ENCODE assay signal across 1 cellular context in the genomic region with DNA sequence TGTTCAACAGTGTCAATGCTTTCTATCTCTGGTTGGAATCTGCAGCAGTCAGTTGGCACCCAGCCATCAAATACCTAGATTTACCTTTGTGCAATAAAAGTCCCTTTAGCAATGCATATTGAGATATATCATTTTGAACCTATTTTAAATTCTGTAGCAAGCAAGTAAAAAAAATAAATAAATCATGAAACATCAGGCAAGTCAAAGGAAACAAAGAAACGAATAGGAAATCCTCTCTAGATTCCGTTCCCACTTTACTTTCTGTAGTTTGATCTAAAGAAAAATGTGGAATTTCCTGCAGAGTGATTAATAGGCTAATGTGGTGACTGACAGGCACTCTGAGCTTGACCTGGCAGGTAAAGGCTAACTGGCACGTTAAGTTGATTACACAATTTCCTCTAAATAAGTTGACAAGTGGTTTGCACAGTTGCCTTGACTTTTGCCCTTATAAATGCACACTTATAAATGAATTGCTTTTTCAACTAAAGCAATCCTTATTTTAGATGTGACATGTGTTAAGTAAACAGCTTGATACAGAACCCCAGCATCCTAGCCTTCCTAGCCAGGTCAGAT.
TF ChIP-seq lines count a peak whose summit lies in the region.

No MANE protein-coding gene starts in this region.

TF ChIP-seq in HepG2, 621 proteins besides CTCF, POLR2A, EP300 and RAD21 (continued from another document and continues in another):
- TF ChIP-seq, protein P1, sequence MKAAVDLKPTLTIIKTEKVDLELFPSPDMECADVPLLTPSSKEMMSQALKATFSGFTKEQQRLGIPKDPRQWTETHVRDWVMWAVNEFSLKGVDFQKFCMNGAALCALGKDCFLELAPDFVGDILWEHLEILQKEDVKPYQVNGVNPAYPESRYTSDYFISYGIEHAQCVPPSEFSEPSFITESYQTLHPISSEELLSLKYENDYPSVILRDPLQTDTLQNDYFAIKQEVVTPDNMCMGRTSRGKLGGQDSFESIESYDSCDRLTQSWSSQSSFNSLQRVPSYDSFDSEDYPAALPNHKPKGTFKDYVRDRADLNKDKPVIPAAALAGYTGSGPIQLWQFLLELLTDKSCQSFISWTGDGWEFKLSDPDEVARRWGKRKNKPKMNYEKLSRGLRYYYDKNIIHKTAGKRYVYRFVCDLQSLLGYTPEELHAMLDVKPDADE (CRISPR knock-in tag; IDR thresholded peaks at IDR 0.05) = no peak
- TF ChIP-seq REXO4 (CRISPR knock-in tag; IDR thresholded peaks at IDR 0.05; ENCODE audit: borderline replicate concordance) (no peak), ZFYVE20 (CRISPR knock-in tag; IDR thresholded peaks at IDR 0.05; ENCODE audit: borderline replicate concordance, low read depth) (no peak), ATM (IDR thresholded peaks at IDR 0.05; ENCODE audit: borderline replicate concordance) (no peak), ETV6 (CRISPR knock-in tag; conservative IDR thresholded peaks at IDR 0.05) (no peak), SUZ12 (IDR thresholded peaks at IDR 0.05; ENCODE audit: low read depth, low read length) (no peak), HDAC1 (CRISPR knock-in tag; IDR thresholded peaks at IDR 0.05) (peak; percentile 21; the same call in 1 of the 2 replicates), ZNF224 (CRISPR knock-in tag; IDR thresholded peaks at IDR 0.05) (no peak), MAFK (conservative IDR thresholded peaks at IDR 0.05 in 1 of 2, IDR thresholded peaks at IDR 0.05 in 1 of 2; ENCODE audit: low read length in 2 of 2) (no peak), ZNF331 (CRISPR knock-in tag; IDR thresholded peaks at IDR 0.05) (peak; percentile 41; the same call in 1 of the 2 replicates), MIER2 (CRISPR knock-in tag; IDR thresholded peaks at IDR 0.05) (no peak), ZSCAN22 (CRISPR knock-in tag; IDR thresholded peaks at IDR 0.05) (no peak), ZNF878 (CRISPR knock-in tag; IDR thresholded peaks at IDR 0.05) (no peak), ZNF629 (CRISPR knock-in tag; conservative IDR thresholded peaks at IDR 0.05) (no peak), ZBTB7B (CRISPR knock-in tag; IDR thresholded peaks at IDR 0.05) (peak; percentile 57; the same call in 1 of the 2 replicates), FOSL2 (CRISPR knock-in tag; IDR thresholded peaks at IDR 0.05) (peak; percentile 74), RBAK (CRISPR knock-in tag; IDR thresholded peaks at IDR 0.05) (no peak), ZNF607 (CRISPR knock-in tag; IDR thresholded peaks at IDR 0.05; ENCODE audit: borderline replicate concordance) (no peak), ONECUT2 (CRISPR knock-in tag; IDR thresholded peaks at IDR 0.05) (no peak), SRSF4 (IDR thresholded peaks at IDR 0.05; ENCODE audit: low read depth, low read length, poor library complexity, severe bottlenecking) (no peak), YEATS2 (CRISPR knock-in tag; IDR thresholded peaks at IDR 0.05; ENCODE audit: borderline replicate concordance) (peak; percentile 23; the same call in 1 of the 2 replicates), U2AF1 (optimal IDR thresholded peaks at IDR 0.05; ENCODE audit: low read depth, low read length) (no peak), PRPF4 (IDR thresholded peaks at IDR 0.05; ENCODE audit: low read depth, low read length, poor library complexity, severe bottlenecking) (no peak), ZNF737 (CRISPR knock-in tag; IDR thresholded peaks at IDR 0.05; ENCODE audit: borderline replicate concordance) (no peak), GATAD2A (CRISPR knock-in tag; IDR thresholded peaks at IDR 0.05) (peak; percentile 93), THAP11 (CRISPR knock-in tag; IDR thresholded peaks at IDR 0.05) (peak; percentile 44; the same call in 1 of the 2 replicates), FOXM1 (CRISPR knock-in tag; IDR thresholded peaks at IDR 0.05) (no peak), ZKSCAN5 (CRISPR knock-in tag; IDR thresholded peaks at IDR 0.05) (no peak), ATAD3A (CRISPR knock-in tag; IDR thresholded peaks at IDR 0.05) (no peak), ELF4 (CRISPR knock-in tag; IDR thresholded peaks at IDR 0.05; ENCODE audit: borderline replicate concordance) (no peak), MAFG (CRISPR knock-in tag; IDR thresholded peaks at IDR 0.05) (no peak), HMG20A (CRISPR knock-in tag; IDR thresholded peaks at IDR 0.05; ENCODE audit: borderline replicate concordance) (peak; percentile 68; the same call in 1 of the 2 replicates), SOX6 (IDR thresholded peaks at IDR 0.05) (no peak), SOX6 (CRISPR knock-in tag; IDR thresholded peaks at IDR 0.05) (peak; percentile 85), FOXJ3 (CRISPR knock-in tag; IDR thresholded peaks at IDR 0.05; ENCODE audit: borderline replicate concordance) (peak; percentile 34; the same call in 1 of the 2 replicates), ZNF33B (CRISPR knock-in tag; IDR thresholded peaks at IDR 0.05) (no peak), WIZ (CRISPR knock-in tag; IDR thresholded peaks at IDR 0.05) (no peak), HNRNPL (IDR thresholded peaks at IDR 0.05; ENCODE audit: low read depth, low read length) (no peak), ZNF577 (CRISPR knock-in tag; IDR thresholded peaks at IDR 0.05; ENCODE audit: borderline replicate concordance, low read depth) (no peak), KDM6A (CRISPR knock-in tag; IDR thresholded peaks at IDR 0.05; ENCODE audit: low read depth) (0 out of 2 replicates have a peak, but pooled peaks have one; percentile 13), KAT8 (CRISPR knock-in tag; IDR thresholded peaks at IDR 0.05) (0 out of 2 replicates have a peak, but pooled peaks have one; percentile 26), ZNF652 (CRISPR knock-in tag; IDR thresholded peaks at IDR 0.05; ENCODE audit: borderline replicate concordance, low read depth) (no peak; the same call in 1 of the 2 replicates), HNRNPK (IDR thresholded peaks at IDR 0.05; ENCODE audit: low read depth, low read length, poor library complexity, severe bottlenecking) (no peak)
- TF ChIP-seq, protein P2, sequence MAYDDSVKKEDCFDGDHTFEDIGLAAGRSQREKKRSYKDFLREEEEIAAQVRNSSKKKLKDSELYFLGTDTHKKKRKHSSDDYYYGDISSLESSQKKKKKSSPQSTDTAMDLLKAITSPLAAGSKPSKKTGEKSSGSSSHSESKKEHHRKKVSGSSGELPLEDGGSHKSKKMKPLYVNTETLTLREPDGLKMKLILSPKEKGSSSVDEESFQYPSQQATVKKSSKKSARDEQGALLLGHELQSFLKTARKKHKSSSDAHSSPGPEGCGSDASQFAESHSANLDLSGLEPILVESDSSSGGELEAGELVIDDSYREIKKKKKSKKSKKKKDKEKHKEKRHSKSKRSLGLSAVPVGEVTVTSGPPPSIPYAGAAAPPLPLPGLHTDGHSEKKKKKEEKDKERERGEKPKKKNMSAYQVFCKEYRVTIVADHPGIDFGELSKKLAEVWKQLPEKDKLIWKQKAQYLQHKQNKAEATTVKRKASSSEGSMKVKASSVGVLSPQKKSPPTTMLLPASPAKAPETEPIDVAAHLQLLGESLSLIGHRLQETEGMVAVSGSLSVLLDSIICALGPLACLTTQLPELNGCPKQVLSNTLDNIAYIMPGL (CRISPR knock-in tag; IDR thresholded peaks at IDR 0.05; ENCODE audit: borderline replicate concordance in 1 of 2, low read depth in 1 of 2) = no peak
- TF ChIP-seq, protein P3, sequence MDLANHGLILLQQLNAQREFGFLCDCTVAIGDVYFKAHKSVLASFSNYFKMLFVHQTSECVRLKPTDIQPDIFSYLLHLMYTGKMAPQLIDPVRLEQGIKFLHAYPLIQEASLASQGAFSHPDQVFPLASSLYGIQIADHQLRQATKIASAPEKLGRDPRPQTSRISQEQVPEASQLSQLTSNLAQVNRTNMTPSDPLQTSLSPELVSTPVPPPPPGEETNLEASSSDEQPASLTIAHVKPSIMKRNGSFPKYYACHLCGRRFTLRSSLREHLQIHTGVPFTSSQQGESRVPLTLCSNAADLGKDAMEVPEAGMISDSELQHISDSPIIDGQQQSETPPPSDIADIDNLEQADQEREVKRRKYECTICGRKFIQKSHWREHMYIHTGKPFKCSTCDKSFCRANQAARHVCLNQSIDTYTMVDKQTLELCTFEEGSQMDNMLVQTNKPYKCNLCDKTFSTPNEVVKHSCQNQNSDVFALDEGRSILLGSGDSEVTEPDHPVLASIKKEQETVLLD (CRISPR knock-in tag; IDR thresholded peaks at IDR 0.05; ENCODE audit: low read depth) = no peak
- TF ChIP-seq, protein P4, sequence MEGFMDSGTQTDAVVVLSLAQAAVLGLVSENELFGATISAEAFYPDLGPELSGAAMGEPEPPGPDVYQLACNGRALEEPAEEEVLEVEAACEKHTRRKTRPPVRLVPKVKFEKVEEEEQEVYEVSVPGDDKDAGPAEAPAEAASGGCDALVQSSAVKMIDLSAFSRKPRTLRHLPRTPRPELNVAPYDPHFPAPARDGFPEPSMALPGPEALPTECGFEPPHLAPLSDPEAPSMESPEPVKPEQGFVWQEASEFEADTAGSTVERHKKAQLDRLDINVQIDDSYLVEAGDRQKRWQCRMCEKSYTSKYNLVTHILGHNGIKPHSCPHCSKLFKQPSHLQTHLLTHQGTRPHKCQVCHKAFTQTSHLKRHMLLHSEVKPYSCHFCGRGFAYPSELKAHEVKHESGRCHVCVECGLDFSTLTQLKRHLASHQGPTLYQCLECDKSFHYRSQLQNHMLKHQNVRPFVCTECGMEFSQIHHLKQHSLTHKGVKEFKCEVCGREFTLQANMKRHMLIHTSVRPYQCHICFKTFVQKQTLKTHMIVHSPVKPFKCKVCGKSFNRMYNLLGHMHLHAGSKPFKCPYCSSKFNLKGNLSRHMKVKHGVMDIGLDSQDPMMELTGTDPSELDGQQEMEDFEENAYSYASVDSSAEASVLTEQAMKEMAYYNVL (CRISPR knock-in tag; IDR thresholded peaks at IDR 0.05; ENCODE audit: borderline replicate concordance) = 0 out of 2 replicates have a peak, but pooled peaks have one; percentile 25
- TF ChIP-seq, protein P5, sequence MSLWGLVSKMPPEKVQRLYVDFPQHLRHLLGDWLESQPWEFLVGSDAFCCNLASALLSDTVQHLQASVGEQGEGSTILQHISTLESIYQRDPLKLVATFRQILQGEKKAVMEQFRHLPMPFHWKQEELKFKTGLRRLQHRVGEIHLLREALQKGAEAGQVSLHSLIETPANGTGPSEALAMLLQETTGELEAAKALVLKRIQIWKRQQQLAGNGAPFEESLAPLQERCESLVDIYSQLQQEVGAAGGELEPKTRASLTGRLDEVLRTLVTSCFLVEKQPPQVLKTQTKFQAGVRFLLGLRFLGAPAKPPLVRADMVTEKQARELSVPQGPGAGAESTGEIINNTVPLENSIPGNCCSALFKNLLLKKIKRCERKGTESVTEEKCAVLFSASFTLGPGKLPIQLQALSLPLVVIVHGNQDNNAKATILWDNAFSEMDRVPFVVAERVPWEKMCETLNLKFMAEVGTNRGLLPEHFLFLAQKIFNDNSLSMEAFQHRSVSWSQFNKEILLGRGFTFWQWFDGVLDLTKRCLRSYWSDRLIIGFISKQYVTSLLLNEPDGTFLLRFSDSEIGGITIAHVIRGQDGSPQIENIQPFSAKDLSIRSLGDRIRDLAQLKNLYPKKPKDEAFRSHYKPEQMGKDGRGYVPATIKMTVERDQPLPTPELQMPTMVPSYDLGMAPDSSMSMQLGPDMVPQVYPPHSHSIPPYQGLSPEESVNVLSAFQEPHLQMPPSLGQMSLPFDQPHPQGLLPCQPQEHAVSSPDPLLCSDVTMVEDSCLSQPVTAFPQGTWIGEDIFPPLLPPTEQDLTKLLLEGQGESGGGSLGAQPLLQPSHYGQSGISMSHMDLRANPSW (CRISPR knock-in tag; IDR thresholded peaks at IDR 0.05; ENCODE audit: borderline replicate concordance) = no peak
- TF ChIP-seq, protein P6, sequence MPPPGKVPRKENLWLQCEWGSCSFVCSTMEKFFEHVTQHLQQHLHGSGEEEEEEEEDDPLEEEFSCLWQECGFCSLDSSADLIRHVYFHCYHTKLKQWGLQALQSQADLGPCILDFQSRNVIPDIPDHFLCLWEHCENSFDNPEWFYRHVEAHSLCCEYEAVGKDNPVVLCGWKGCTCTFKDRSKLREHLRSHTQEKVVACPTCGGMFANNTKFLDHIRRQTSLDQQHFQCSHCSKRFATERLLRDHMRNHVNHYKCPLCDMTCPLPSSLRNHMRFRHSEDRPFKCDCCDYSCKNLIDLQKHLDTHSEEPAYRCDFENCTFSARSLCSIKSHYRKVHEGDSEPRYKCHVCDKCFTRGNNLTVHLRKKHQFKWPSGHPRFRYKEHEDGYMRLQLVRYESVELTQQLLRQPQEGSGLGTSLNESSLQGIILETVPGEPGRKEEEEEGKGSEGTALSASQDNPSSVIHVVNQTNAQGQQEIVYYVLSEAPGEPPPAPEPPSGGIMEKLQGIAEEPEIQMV (CRISPR knock-in tag; IDR thresholded peaks at IDR 0.05; ENCODE audit: low read depth) = no peak
- TF ChIP-seq, protein P7, sequence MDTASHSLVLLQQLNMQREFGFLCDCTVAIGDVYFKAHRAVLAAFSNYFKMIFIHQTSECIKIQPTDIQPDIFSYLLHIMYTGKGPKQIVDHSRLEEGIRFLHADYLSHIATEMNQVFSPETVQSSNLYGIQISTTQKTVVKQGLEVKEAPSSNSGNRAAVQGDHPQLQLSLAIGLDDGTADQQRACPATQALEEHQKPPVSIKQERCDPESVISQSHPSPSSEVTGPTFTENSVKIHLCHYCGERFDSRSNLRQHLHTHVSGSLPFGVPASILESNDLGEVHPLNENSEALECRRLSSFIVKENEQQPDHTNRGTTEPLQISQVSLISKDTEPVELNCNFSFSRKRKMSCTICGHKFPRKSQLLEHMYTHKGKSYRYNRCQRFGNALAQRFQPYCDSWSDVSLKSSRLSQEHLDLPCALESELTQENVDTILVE (CRISPR knock-in tag; IDR thresholded peaks at IDR 0.05) = peak; percentile 29; the same call in 1 of the 2 replicates
- TF ChIP-seq, protein P8, sequence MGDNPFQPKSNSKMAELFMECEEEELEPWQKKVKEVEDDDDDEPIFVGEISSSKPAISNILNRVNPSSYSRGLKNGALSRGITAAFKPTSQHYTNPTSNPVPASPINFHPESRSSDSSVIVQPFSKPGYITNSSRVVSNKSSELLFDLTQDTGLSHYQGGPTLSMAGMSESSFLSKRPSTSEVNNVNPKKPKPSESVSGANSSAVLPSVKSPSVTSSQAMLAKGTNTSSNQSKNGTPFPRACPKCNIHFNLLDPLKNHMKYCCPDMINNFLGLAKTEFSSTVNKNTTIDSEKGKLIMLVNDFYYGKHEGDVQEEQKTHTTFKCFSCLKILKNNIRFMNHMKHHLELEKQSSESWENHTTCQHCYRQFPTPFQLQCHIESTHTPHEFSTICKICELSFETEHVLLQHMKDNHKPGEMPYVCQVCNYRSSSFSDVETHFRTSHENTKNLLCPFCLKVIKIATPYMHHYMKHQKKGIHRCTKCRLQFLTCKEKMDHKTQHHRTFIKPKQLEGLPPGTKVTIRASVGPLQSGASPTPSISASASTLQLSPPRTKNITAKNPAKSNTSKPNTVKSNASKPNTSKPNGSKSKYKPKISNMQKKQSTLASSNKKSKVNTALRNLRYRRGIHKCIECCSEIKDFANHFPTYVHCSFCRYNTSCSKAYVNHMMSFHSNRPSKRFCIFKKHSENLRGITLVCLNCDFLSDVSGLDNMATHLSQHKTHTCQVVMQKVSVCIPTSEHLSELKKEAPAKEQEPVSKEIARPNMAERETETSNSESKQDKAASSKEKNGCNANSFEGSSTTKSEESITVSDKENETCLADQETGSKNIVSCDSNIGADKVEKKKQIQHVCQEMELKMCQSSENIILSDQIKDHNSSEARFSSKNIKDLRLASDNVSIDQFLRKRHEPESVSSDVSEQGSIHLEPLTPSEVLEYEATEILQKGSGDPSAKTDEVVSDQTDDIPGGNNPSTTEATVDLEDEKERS (CRISPR knock-in tag; IDR thresholded peaks at IDR 0.05) = no peak
- TF ChIP-seq, protein P9, sequence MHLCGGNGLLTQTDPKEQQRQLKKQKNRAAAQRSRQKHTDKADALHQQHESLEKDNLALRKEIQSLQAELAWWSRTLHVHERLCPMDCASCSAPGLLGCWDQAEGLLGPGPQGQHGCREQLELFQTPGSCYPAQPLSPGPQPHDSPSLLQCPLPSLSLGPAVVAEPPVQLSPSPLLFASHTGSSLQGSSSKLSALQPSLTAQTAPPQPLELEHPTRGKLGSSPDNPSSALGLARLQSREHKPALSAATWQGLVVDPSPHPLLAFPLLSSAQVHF (CRISPR knock-in tag; IDR thresholded peaks at IDR 0.05) = no peak
